Comparison of ENCODE assay signal across 2 cellular contexts in genomic region chr12:109703684-109704083, GRCh38.
A peak's percentile ranks its signal among the peaks of the same experiment; 100 is the strongest.
TF ChIP-seq lines count a peak whose summit lies in the region.

No MANE protein-coding gene starts in this region.

TF ChIP-seq in HepG2, 621 proteins besides CTCF, POLR2A, EP300 and RAD21:
- no peak for TF ChIP-seq ZFX (CRISPR knock-in tag; IDR thresholded peaks at IDR 0.05; ENCODE audit: low read depth)
- no peak; the same call in 1 of the 2 replicates for TF ChIP-seq NR2F6 (IDR thresholded peaks at IDR 0.05)
- TF ChIP-seq NR2F6 (CRISPR knock-in tag; IDR thresholded peaks at IDR 0.05): peak; percentile 32; the same call in 1 of the 2 replicates
- TF ChIP-seq, protein P1, sequence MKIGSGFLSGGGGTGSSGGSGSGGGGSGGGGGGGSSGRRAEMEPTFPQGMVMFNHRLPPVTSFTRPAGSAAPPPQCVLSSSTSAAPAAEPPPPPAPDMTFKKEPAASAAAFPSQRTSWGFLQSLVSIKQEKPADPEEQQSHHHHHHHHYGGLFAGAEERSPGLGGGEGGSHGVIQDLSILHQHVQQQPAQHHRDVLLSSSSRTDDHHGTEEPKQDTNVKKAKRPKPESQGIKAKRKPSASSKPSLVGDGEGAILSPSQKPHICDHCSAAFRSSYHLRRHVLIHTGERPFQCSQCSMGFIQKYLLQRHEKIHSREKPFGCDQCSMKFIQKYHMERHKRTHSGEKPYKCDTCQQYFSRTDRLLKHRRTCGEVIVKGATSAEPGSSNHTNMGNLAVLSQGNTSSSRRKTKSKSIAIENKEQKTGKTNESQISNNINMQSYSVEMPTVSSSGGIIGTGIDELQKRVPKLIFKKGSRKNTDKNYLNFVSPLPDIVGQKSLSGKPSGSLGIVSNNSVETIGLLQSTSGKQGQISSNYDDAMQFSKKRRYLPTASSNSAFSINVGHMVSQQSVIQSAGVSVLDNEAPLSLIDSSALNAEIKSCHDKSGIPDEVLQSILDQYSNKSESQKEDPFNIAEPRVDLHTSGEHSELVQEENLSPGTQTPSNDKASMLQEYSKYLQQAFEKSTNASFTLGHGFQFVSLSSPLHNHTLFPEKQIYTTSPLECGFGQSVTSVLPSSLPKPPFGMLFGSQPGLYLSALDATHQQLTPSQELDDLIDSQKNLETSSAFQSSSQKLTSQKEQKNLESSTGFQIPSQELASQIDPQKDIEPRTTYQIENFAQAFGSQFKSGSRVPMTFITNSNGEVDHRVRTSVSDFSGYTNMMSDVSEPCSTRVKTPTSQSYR (CRISPR knock-in tag; IDR thresholded peaks at IDR 0.05; ENCODE audit: borderline replicate concordance): peak; percentile 15; the same call in 1 of the 2 replicates
- peak; percentile 39 for TF ChIP-seq FOSL2 (CRISPR knock-in tag; IDR thresholded peaks at IDR 0.05)
TF ChIP-seq in HepG2: peak in this region for 3.

TF ChIP-seq in H1, 55 proteins besides CTCF, POLR2A, EP300 and RAD21:
- TF ChIP-seq SIX5 (IDR thresholded peaks at IDR 0.05; ENCODE audit: low read depth, low read length): no peak
- no peak for TF ChIP-seq NRF1 (IDR thresholded peaks at IDR 0.05; ENCODE audit: low read depth, low read length)
- no peak for TF ChIP-seq TEAD4 (IDR thresholded peaks at IDR 0.05; ENCODE audit: low read depth, low read length)
- TF ChIP-seq SIRT6 (IDR thresholded peaks at IDR 0.05; ENCODE audit: low read length): no peak
- TF ChIP-seq TAF7 (optimal IDR thresholded peaks at IDR 0.05; ENCODE audit: borderline replicate concordance, low read depth, low read length): no peak
- TF ChIP-seq, protein P2, sequence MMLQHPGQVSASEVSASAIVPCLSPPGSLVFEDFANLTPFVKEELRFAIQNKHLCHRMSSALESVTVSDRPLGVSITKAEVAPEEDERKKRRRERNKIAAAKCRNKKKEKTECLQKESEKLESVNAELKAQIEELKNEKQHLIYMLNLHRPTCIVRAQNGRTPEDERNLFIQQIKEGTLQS (IDR thresholded peaks at IDR 0.05; ENCODE audit: insufficient read depth, low read depth, low read length): no peak
- TF ChIP-seq SAP30 (IDR thresholded peaks at IDR 0.05; ENCODE audit: insufficient read depth, insufficient replicate concordance, low read length): no peak
- TF ChIP-seq KDM1A (IDR thresholded peaks at IDR 0.05; ENCODE audit: borderline replicate concordance, low read length): no peak
- no peak for TF ChIP-seq CTBP2 (IDR thresholded peaks at IDR 0.05; ENCODE audit: borderline replicate concordance, insufficient read depth, insufficient read length, low read length)
- TF ChIP-seq ZNF274 (IDR thresholded peaks at IDR 0.05; ENCODE audit: borderline replicate concordance, extremely low read depth, low read length): no peak
- no peak for TF ChIP-seq HDAC6 (IDR thresholded peaks at IDR 0.05; ENCODE audit: low read depth, low read length)
- no peak for TF ChIP-seq TBP (IDR thresholded peaks at IDR 0.05; ENCODE audit: low read depth, low read length)
- TF ChIP-seq SUZ12 (IDR thresholded peaks at IDR 0.05; ENCODE audit: low read length): no peak
